Comparison of ENCODE assay signal across 19 cellular contexts in genomic region chr10:17850526-17850925, GRCh38. TPM values are rescaled to one million over a fixed set of nuclear protein-coding genes. Genes with fewer than 3 reads are reported as not detected.
"Had no signal": no experiment of that assay in that cellular context is flagged by ENCODE, and none has a peak within 500 bp of the region (broad histone marks: within the 10 kb centered on the region; RNA-seq: fewer than 3 reads in every experiment).

No MANE protein-coding gene starts in this region.

- H3K4me1 ChIP-seq: colonic mucosa had no signal

- H3K27ac ChIP-seq: adrenal gland, colonic mucosa, gastroesophageal sphincter, sigmoid colon had no signal

- ATAC-seq: gastroesophageal sphincter; left lobe of liver; stimulated activated naive B cell treated with anti-CD40 and anti-IgM and Interleukin-4, amounts not matched to agents 10 μg/mL and 1 μg/mL and 100 μg/mL, for 72 hours had no signal

- H3K4me3 ChIP-seq: adrenal gland, colonic mucosa, gastroesophageal sphincter, sigmoid colon had no signal

- H3K36me3 ChIP-seq: colonic mucosa, gastroesophageal sphincter, sigmoid colon had no signal

- H3K9me3 ChIP-seq: adrenal gland, colonic mucosa, gastroesophageal sphincter, sigmoid colon had no signal

- H3K27me3 ChIP-seq: adrenal gland, colonic mucosa, gastroesophageal sphincter, sigmoid colon had no signal

- DNase-seq: activated CD4-positive, alpha-beta T cell treated with anti-CD3 and anti-CD28 coated beads, Interleukin-2, amount 50 U/mL, for 4 hours; activated CD4-positive, CD25-positive, alpha-beta regulatory T cell treated with anti-CD3 and anti-CD28 coated beads, Interleukin-2, amount 50 U/mL, for 72 hours; activated naive CD4-positive, alpha-beta T cell treated with anti-CD3 and anti-CD28 coated beads, Interleukin-2, amount 50 U/mL, for 16 hours; activated T-cell treated with anti-CD3 and anti-CD28 coated beads, Interleukin-2, amount 50 U/mL, for 1 hour; adrenal gland; caudate nucleus; colonic mucosa; effector memory CD4-positive, alpha-beta T cell; islet precursor cell; mesenchymal stem cell; sigmoid colon; stimulated activated CD4-positive, alpha-beta T cell treated with anti-CD3 and anti-CD28 coated beads, Interleukin-2, amount 100 ng/mL, for 24 hours; stimulated activated naive B cell treated with anti-CD40 and anti-IgM and Interleukin-4, amounts not matched to agents 10 μg/mL and 1 μg/mL and 100 μg/mL, for 72 hours; trophoblast cell had no signal

RNA-seq across cellular contexts. Expression of gene MRC1, which starts 41.4 kb away (rescaled TPM):
- total RNA-seq: epithelial cell of proximal tubule, osteocyte had no signal
- polyA plus RNA-seq: neural cell had no signal
